In genomic region chr13:95987841-95988240, GRCh38 we compare ENCODE assay signal across 35 cellular contexts.
"Had no signal": no experiment of that assay in that cellular context is flagged by ENCODE, and none has a peak within 500 bp of the region (broad histone marks: within the 10 kb centered on the region; RNA-seq: fewer than 3 reads in every experiment).

No MANE protein-coding gene starts in this region.

- H3K4me1 Mint-ChIP-seq: activated B cell treated with CpG ODN at 0.5 μM for 24 hours; activated CD4-positive, alpha-beta T cell treated with anti-CD3 and anti-CD28 coated beads, Interleukin-2, amount 10 ng/mL, durations not matched to agents 7 days and 5 days; activated naive CD8-positive, alpha-beta T cell treated with anti-CD3 and anti-CD28 coated beads for 36 hours; activated T-helper 17 cell treated with anti-CD3 and anti-CD28 coated beads, Interleukin-2, amount 50 U/mL, for 72 hours had no signal

- H3K36me3 Mint-ChIP-seq: activated CD4-positive, alpha-beta memory T cell treated with anti-CD3 and anti-CD28 coated beads for 36 hours; activated naive CD4-positive, alpha-beta T cell treated with anti-CD3 and anti-CD28 coated beads, Interleukin-2, amount 50 U/mL, for 72 hours; activated naive CD8-positive, alpha-beta T cell treated with anti-CD3 and anti-CD28 coated beads for 36 hours had no signal

- H3K4me3 Mint-ChIP-seq: activated B cell treated with CpG ODN at 0.5 μM for 24 hours; activated CD4-positive, alpha-beta memory T cell treated with anti-CD3 and anti-CD28 coated beads for 36 hours; activated CD4-positive, alpha-beta T cell treated with anti-CD3 and anti-CD28 coated beads, Interleukin-2, amount 10 ng/mL, durations not matched to agents 7 days and 5 days; activated CD8-positive, alpha-beta T cell treated with anti-CD3 and anti-CD28 coated beads for 36 hours; activated naive CD4-positive, alpha-beta T cell treated with anti-CD3 and anti-CD28 coated beads for 36 hours; activated naive CD8-positive, alpha-beta T cell treated with anti-CD3 and anti-CD28 coated beads for 36 hours; activated T-cell treated with anti-CD3 and anti-CD28 coated beads, Interleukin-2, amount 50 U/mL, for 4 hours; activated T-cell treated with anti-CD3 and anti-CD28 coated beads, Interleukin-2, amount 50 U/mL, for 72 hours; activated T-helper 1 cell treated with anti-CD3 and anti-CD28 coated beads, Interleukin-12 subunit alpha, Interleukin-12 subunit beta, Interleukin-2, Interleukin-4 antibody, amounts not matched to agents 30 ng/mL and 10 ng/mL and 1 ng/mL, durations not matched to agents 14 hours and 24 hours and 36 hours; activated T-helper 17 cell treated with anti-CD3 and anti-CD28 coated beads, Interleukin-2, amount 50 U/mL, for 72 hours; T-helper 1 cell treated with Interleukin-12 subunit alpha and Interleukin-12 subunit beta and Interleukin-4 antibody, amounts not matched to agents 30 μg/mL and 1 μg/mL, for 36 hours; T-helper 2 cell treated with Interferon-gamma antibody and Interleukin-4, amounts not matched to agents 5 μg/mL and 100 μg/mL, for 36 hours had no signal

- H3K36me3 ChIP-seq: adrenal gland, brain microvascular endothelial cell, breast epithelium, WERI-Rb-1 had no signal

- H3K27ac ChIP-seq: adrenal gland, body of pancreas, brain microvascular endothelial cell, breast epithelium, WERI-Rb-1 had no signal

- FAIRE-seq: astrocyte, TTC549 had no signal

- H3K9me3 ChIP-seq: adrenal gland, body of pancreas, breast epithelium had no signal

- H3K9me3 Mint-ChIP-seq: activated B cell treated with CpG ODN at 0.5 μM for 24 hours; activated CD4-positive, alpha-beta memory T cell treated with anti-CD3 and anti-CD28 coated beads for 36 hours; activated CD4-positive, alpha-beta T cell treated with anti-CD3 and anti-CD28 coated beads, Interleukin-2, amount 10 ng/mL, durations not matched to agents 7 days and 5 days; activated CD8-positive, alpha-beta T cell treated with anti-CD3 and anti-CD28 coated beads for 36 hours; activated naive CD4-positive, alpha-beta T cell treated with anti-CD3 and anti-CD28 coated beads for 36 hours; activated naive CD4-positive, alpha-beta T cell treated with anti-CD3 and anti-CD28 coated beads, Interleukin-2, amount 50 U/mL, for 72 hours; activated naive CD8-positive, alpha-beta T cell treated with anti-CD3 and anti-CD28 coated beads for 36 hours; activated T-cell treated with anti-CD3 and anti-CD28 coated beads, Interleukin-2, amount 50 U/mL, for 4 hours; activated T-cell treated with anti-CD3 and anti-CD28 coated beads, Interleukin-2, amount 50 U/mL, for 72 hours; activated T-helper 1 cell treated with anti-CD3 and anti-CD28 coated beads, Interleukin-12 subunit alpha, Interleukin-12 subunit beta, Interleukin-2, Interleukin-4 antibody, amounts not matched to agents 30 ng/mL and 10 ng/mL and 1 ng/mL, durations not matched to agents 14 hours and 24 hours and 36 hours; activated T-helper 17 cell treated with anti-CD3 and anti-CD28 coated beads, Interleukin-2, amount 50 U/mL, for 72 hours; T-helper 1 cell treated with Interleukin-12 subunit alpha and Interleukin-12 subunit beta and Interleukin-4 antibody, amounts not matched to agents 30 μg/mL and 1 μg/mL, for 36 hours; T-helper 2 cell treated with Interferon-gamma antibody and Interleukin-4, amounts not matched to agents 5 μg/mL and 100 μg/mL, for 36 hours had no signal

- H3K4me1 ChIP-seq: adrenal gland, body of pancreas, breast epithelium had no signal

- H3K27me3 ChIP-seq: adrenal gland, body of pancreas, brain microvascular endothelial cell, breast epithelium had no signal

- ATAC-seq: activated CD8-positive, alpha-beta T cell treated with anti-CD3 and anti-CD28 coated beads for 36 hours; activated naive CD4-positive, alpha-beta T cell treated with anti-CD3 and anti-CD28 coated beads, Interleukin-2, amount 50 U/mL, for 72 hours; activated T-cell treated with anti-CD3 and anti-CD28 coated beads, Interleukin-2, amount 50 U/mL, for 4 hours; activated T-cell treated with anti-CD3 and anti-CD28 coated beads, Interleukin-2, amount 50 U/mL, for 72 hours; activated T-helper 17 cell treated with anti-CD3 and anti-CD28 coated beads, Interleukin-2, amount 50 U/mL, for 72 hours; body of pancreas had no signal

- H3K27ac Mint-ChIP-seq: activated B cell treated with CpG ODN at 0.5 μM for 24 hours; activated CD4-positive, alpha-beta memory T cell treated with anti-CD3 and anti-CD28 coated beads for 36 hours; activated CD4-positive, alpha-beta T cell treated with anti-CD3 and anti-CD28 coated beads, Interleukin-2, amount 10 ng/mL, durations not matched to agents 7 days and 5 days; activated CD8-positive, alpha-beta T cell treated with anti-CD3 and anti-CD28 coated beads for 36 hours; activated naive CD4-positive, alpha-beta T cell treated with anti-CD3 and anti-CD28 coated beads for 36 hours; activated naive CD4-positive, alpha-beta T cell treated with anti-CD3 and anti-CD28 coated beads, Interleukin-2, amount 50 U/mL, for 72 hours; activated naive CD8-positive, alpha-beta T cell treated with anti-CD3 and anti-CD28 coated beads for 36 hours; activated T-cell treated with anti-CD3 and anti-CD28 coated beads, Interleukin-2, amount 50 U/mL, for 72 hours; activated T-helper 1 cell treated with anti-CD3 and anti-CD28 coated beads, Interleukin-12 subunit alpha, Interleukin-12 subunit beta, Interleukin-2, Interleukin-4 antibody, amounts not matched to agents 30 ng/mL and 10 ng/mL and 1 ng/mL, durations not matched to agents 14 hours and 24 hours and 36 hours; activated T-helper 17 cell treated with anti-CD3 and anti-CD28 coated beads, Interleukin-2, amount 50 U/mL, for 72 hours; T-helper 1 cell treated with Interleukin-12 subunit alpha and Interleukin-12 subunit beta and Interleukin-4 antibody, amounts not matched to agents 30 μg/mL and 1 μg/mL, for 36 hours; T-helper 2 cell treated with Interferon-gamma antibody and Interleukin-4, amounts not matched to agents 5 μg/mL and 100 μg/mL, for 36 hours had no signal

- DNase-seq: activated B cell treated with CpG ODN at 0.5 μM for 24 hours; activated CD4-positive, alpha-beta memory T cell treated with anti-CD3 and anti-CD28 coated beads for 36 hours; activated CD4-positive, alpha-beta T cell treated with anti-CD3 and anti-CD28 coated beads for 48 hours; activated CD4-positive, alpha-beta T cell treated with anti-CD3 and anti-CD28 coated beads, Interleukin-2, amount 10 ng/mL, durations not matched to agents 7 days and 5 days; activated CD4-positive, CD25-positive, alpha-beta regulatory T cell treated with anti-CD3 and anti-CD28 coated beads, Interleukin-2, amount 50 U/mL, for 72 hours; activated CD8-positive, alpha-beta memory T cell treated with anti-CD3 and anti-CD28 coated beads, Interleukin-2, amount 50 U/mL, for 4 hours; activated CD8-positive, alpha-beta T cell treated with anti-CD3 and anti-CD28 coated beads for 36 hours; activated effector memory CD4-positive, alpha-beta T cell treated with anti-CD3 and anti-CD28 coated beads, Interleukin-2, amount 50 U/mL, for 16 hours; activated gamma-delta T cell treated with Interleukin-2 at 50 U/mL for 16 hours; activated naive CD4-positive, alpha-beta T cell; activated naive CD4-positive, alpha-beta T cell treated with anti-CD3 and anti-CD28 coated beads for 36 hours; activated naive CD4-positive, alpha-beta T cell treated with anti-CD3 and anti-CD28 coated beads, Interleukin-2, amount 50 U/mL, for 16 hours; activated naive CD8-positive, alpha-beta T cell treated with anti-CD3 and anti-CD28 coated beads for 36 hours; activated T-cell treated with anti-CD3 and anti-CD28 coated beads for 4 hours; activated T-cell treated with anti-CD3 and anti-CD28 coated beads, Interleukin-2, amount 50 U/mL, for 1 hour; activated T-cell treated with anti-CD3 and anti-CD28 coated beads, Interleukin-2, amount 50 U/mL, for 4 hours; activated T-cell treated with anti-CD3 and anti-CD28 coated beads, Interleukin-2, amount 50 U/mL, for 72 hours; adrenal gland; amniotic stem cell; aorta; body of pancreas; brain microvascular endothelial cell; central memory CD4-positive, alpha-beta T cell; T-helper 1 cell; T-helper 2 cell; T-helper 9 cell; WERI-Rb-1 had no signal

- H3K4me3 ChIP-seq: adrenal gland, body of pancreas, breast epithelium had no signal

- H3K27me3 Mint-ChIP-seq: activated B cell treated with CpG ODN at 0.5 μM for 24 hours; activated CD4-positive, alpha-beta memory T cell treated with anti-CD3 and anti-CD28 coated beads for 36 hours; activated CD4-positive, alpha-beta T cell treated with anti-CD3 and anti-CD28 coated beads, Interleukin-2, amount 10 ng/mL, durations not matched to agents 7 days and 5 days; activated CD8-positive, alpha-beta T cell treated with anti-CD3 and anti-CD28 coated beads for 36 hours; activated naive CD8-positive, alpha-beta T cell treated with anti-CD3 and anti-CD28 coated beads for 36 hours had no signal
